1 cellular context compared by ENCODE assay signal in genomic region chr2:40201425-40201824, GRCh38.
TF ChIP-seq lines count a peak whose summit lies in the region.

No MANE protein-coding gene starts in this region.

TF ChIP-seq in IMR-90, 13 proteins besides CTCF, POLR2A, EP300 and RAD21:
- TF ChIP-seq NFE2L2 (IDR thresholded peaks at IDR 0.05; ENCODE audit: low read depth, low read length) = no peak
- TF ChIP-seq ELK1 (IDR thresholded peaks at IDR 0.05; ENCODE audit: borderline replicate concordance, low read depth, low read length) = no peak
- TF ChIP-seq CEBPB (IDR thresholded peaks at IDR 0.05; ENCODE audit: low read depth, low read length) = no peak
TF ChIP-seq in IMR-90: peak in this region for 0.
